Comparison of ENCODE assay signal across 18 cellular contexts in the genomic region with DNA sequence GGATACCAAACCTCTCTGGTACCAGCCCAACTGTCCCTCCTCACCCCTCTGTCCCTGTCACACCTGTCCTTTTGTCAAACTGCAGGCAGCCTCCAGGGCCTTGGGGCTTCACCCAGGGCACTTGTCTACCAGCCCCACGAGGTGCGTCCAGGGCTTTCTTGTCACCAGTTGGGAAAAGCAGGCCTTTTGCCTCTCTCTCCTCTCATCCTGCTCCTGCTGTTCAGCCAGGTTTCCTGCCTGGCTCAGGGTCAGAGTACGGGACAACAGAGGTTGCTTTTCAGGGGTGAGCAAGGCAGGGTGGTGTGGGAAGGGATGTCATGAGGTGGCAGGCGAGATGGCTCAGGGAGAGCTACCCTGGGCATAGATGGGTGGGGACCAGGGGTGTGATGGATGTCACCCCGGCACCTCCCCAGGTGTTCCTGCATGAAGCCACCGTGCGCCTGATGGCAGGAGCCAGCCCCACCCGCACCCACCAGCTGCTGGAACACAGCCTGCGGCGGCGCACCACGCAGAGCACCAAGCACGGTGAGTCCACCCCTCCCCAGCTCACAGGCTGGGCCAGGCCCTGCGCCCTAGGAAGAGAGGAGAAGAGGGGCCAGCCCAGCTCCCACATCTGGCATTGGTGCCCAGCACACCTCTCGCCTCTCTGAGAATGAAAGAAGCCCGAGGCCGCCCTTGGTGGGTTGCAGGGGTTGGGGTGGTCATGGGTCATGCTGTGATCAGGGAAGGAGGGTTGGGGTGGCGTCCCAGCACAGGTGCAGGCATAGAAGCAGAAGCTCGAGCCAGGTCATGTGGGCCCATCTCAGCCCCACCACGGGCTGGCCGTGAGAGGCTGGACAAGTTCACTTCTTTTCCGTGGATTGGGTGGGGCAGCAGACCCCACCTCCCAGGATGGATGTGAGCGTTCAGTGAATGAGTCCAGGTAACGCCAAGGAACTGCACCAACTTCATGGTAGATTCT. TPM values are rescaled to one million over a fixed set of nuclear protein-coding genes. Genes with fewer than 3 reads are reported as not detected.
"Had no signal": no experiment of that assay in that cellular context is flagged by ENCODE, and none has a peak within 500 bp of the region (broad histone marks: within the 10 kb centered on the region; RNA-seq: fewer than 3 reads in every experiment).

No MANE protein-coding gene starts in this region.

- ATAC-seq: activated CD4-positive, alpha-beta T cell treated with anti-CD3 and anti-CD28 coated beads for 36 hours; activated CD8-positive, alpha-beta T cell treated with anti-CD3 and anti-CD28 coated beads for 36 hours; activated naive CD8-positive, alpha-beta T cell treated with anti-CD3 and anti-CD28 coated beads, Interleukin-2, amount 50 U/mL, for 24 hours; activated T-cell treated with anti-CD3 and anti-CD28 coated beads, Interleukin-2, amount 50 U/mL, for 72 hours; lower lobe of right lung had no signal

- DNase-seq: activated CD4-positive, alpha-beta T cell treated with anti-CD3 and anti-CD28 coated beads for 36 hours; activated CD8-positive, alpha-beta T cell treated with anti-CD3 and anti-CD28 coated beads for 36 hours; activated naive CD8-positive, alpha-beta T cell treated with anti-CD3 and anti-CD28 coated beads, Interleukin-2, amount 50 U/mL, for 24 hours; activated T-cell treated with anti-CD3 and anti-CD28 coated beads, Interleukin-2, amount 50 U/mL, for 72 hours; effector memory CD4-positive, alpha-beta T cell; foreskin melanocyte; head of caudate nucleus; lower lobe of right lung; retina; stimulated activated naive CD4-positive, alpha-beta T cell; WERI-Rb-1 had no signal

- H3K27ac ChIP-seq: ascending aorta, breast epithelium, lower lobe of right lung, suprapubic skin, WERI-Rb-1 had no signal

- H3K4me3 Mint-ChIP-seq: activated CD4-positive, alpha-beta T cell treated with anti-CD3 and anti-CD28 coated beads for 36 hours; activated CD8-positive, alpha-beta T cell treated with anti-CD3 and anti-CD28 coated beads for 36 hours; activated naive CD8-positive, alpha-beta T cell treated with anti-CD3 and anti-CD28 coated beads, Interleukin-2, amount 50 U/mL, for 24 hours; activated T-cell treated with anti-CD3 and anti-CD28 coated beads, Interleukin-2, amount 50 U/mL, for 72 hours; dendritic cell treated with granulocyte-macrophage colony-stimulating factor and Interleukin-4, amounts not matched to agents 40 ng/mL and 50 ng/mL, for 4 days; T-helper 1 cell treated with Interleukin-12 subunit alpha and Interleukin-12 subunit beta and Interleukin-4 antibody, amounts not matched to agents 30 μg/mL and 1 μg/mL, for 36 hours; type B pancreatic cell had no signal

- H3K27ac Mint-ChIP-seq: activated CD4-positive, alpha-beta T cell treated with anti-CD3 and anti-CD28 coated beads for 36 hours; activated CD8-positive, alpha-beta T cell treated with anti-CD3 and anti-CD28 coated beads for 36 hours; activated T-cell treated with anti-CD3 and anti-CD28 coated beads, Interleukin-2, amount 50 U/mL, for 72 hours; dendritic cell treated with granulocyte-macrophage colony-stimulating factor and Interleukin-4, amounts not matched to agents 40 ng/mL and 50 ng/mL, for 4 days had no signal

- H3K9me3 Mint-ChIP-seq: activated CD8-positive, alpha-beta T cell treated with anti-CD3 and anti-CD28 coated beads for 36 hours; activated naive CD8-positive, alpha-beta T cell treated with anti-CD3 and anti-CD28 coated beads, Interleukin-2, amount 50 U/mL, for 24 hours; activated T-cell treated with anti-CD3 and anti-CD28 coated beads, Interleukin-2, amount 50 U/mL, for 72 hours; dendritic cell treated with granulocyte-macrophage colony-stimulating factor and Interleukin-4, amounts not matched to agents 40 ng/mL and 50 ng/mL, for 4 days; T-helper 1 cell treated with Interleukin-12 subunit alpha and Interleukin-12 subunit beta and Interleukin-4 antibody, amounts not matched to agents 30 μg/mL and 1 μg/mL, for 36 hours; type B pancreatic cell had no signal

RNA-seq across cellular contexts. Expression of a gene that starts 10.1 kb away (rescaled TPM):
- polyA plus RNA-seq: fibroblast of lung had no signal
